Comparison of ENCODE assay signal across 24 cellular contexts in the genomic region with DNA sequence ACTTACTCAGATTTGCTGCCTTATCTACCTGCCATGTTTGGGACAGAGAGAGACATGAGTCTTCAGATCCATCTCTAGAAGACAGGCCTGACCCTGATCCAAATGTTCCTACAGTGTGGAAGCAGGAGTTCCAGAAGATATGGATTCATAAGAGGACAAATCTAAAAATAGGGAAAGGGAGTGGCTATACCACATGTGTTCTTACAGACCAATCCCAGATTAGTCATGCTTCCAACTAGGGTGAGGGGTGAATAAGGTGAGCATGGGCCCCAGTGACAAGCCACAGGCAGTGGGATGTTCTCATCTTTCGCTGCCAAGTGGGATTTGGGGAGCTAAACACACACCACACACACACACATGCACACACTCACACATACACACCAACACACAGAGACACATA.
"Had no signal": no experiment of that assay in that cellular context is flagged by ENCODE, and none has a peak within 500 bp of the region (broad histone marks: within the 10 kb centered on the region; RNA-seq: fewer than 3 reads in every experiment).

No MANE protein-coding gene starts in this region.

- H3K27me3 ChIP-seq: body of pancreas, esophagus squamous epithelium, neutrophil, transverse colon had no signal

- H3K27ac ChIP-seq: body of pancreas, coronary artery, esophagus squamous epithelium, neutrophil, transverse colon had no signal

- H3K9me3 Mint-ChIP-seq: activated CD4-positive, alpha-beta T cell treated with anti-CD3 and anti-CD28 coated beads, Interleukin-2, amount 10 ng/mL, durations not matched to agents 24 days and 14 days; activated T-cell treated with anti-CD3 and anti-CD28 coated beads, Interleukin-2, amount 50 U/mL, for 72 hours; central memory CD8-positive, alpha-beta T cell; natural killer cell; T-helper 2 cell treated with Interferon-gamma antibody and Interleukin-4, amounts not matched to agents 5 μg/mL and 100 μg/mL, for 36 hours had no signal

- H3K36me3 Mint-ChIP-seq: activated naive CD8-positive, alpha-beta T cell; natural killer cell had no signal

- H3K9me3 ChIP-seq: body of pancreas, esophagus squamous epithelium, mucosa of descending colon, neutrophil, transverse colon had no signal

- H3K4me3 ChIP-seq: body of pancreas, coronary artery, esophagus squamous epithelium, mucosa of descending colon, transverse colon had no signal

- H3K27ac Mint-ChIP-seq: activated CD4-positive, alpha-beta T cell treated with anti-CD3 and anti-CD28 coated beads, Interleukin-2, amount 10 ng/mL, durations not matched to agents 24 days and 14 days; activated naive CD8-positive, alpha-beta T cell; activated T-cell treated with anti-CD3 and anti-CD28 coated beads, Interleukin-2, amount 50 U/mL, for 72 hours; natural killer cell; T-helper 2 cell treated with Interferon-gamma antibody and Interleukin-4, amounts not matched to agents 5 μg/mL and 100 μg/mL, for 36 hours had no signal

- DNase-seq: activated CD4-positive, alpha-beta T cell treated with anti-CD3 and anti-CD28 coated beads, Interleukin-2, amount 10 ng/mL, durations not matched to agents 24 days and 14 days; activated CD4-positive, CD25-positive, alpha-beta regulatory T cell; activated CD8-positive, alpha-beta memory T cell treated with anti-CD3 and anti-CD28 coated beads, Interleukin-2, amount 50 U/mL, for 48 hours; activated gamma-delta T cell treated with Interleukin-2 at 50 U/mL for 16 hours; activated T-cell treated with anti-CD3 and anti-CD28 coated beads, Interleukin-2, amount 50 U/mL, for 72 hours; amygdala; body of pancreas; effector CD4-positive, alpha-beta T cell; esophagus squamous epithelium; foreskin fibroblast; mucosa of descending colon; natural killer cell; posterior cingulate gyrus; small intestine; stimulated activated CD4-positive, alpha-beta T cell treated with anti-CD3 and anti-CD28 coated beads, Interleukin-4, amount 100 ng/mL, for 24 hours; stimulated activated naive CD4-positive, alpha-beta T cell; substantia nigra; SW 1271; transverse colon had no signal

- H3K4me1 ChIP-seq: body of pancreas had no signal

- H3K36me3 ChIP-seq: esophagus squamous epithelium, neutrophil, transverse colon had no signal

- H3K4me3 Mint-ChIP-seq: activated CD4-positive, alpha-beta T cell treated with anti-CD3 and anti-CD28 coated beads, Interleukin-2, amount 10 ng/mL, durations not matched to agents 24 days and 14 days; activated naive CD8-positive, alpha-beta T cell; activated T-cell treated with anti-CD3 and anti-CD28 coated beads, Interleukin-2, amount 50 U/mL, for 72 hours; central memory CD8-positive, alpha-beta T cell; natural killer cell; T-helper 2 cell treated with Interferon-gamma antibody and Interleukin-4, amounts not matched to agents 5 μg/mL and 100 μg/mL, for 36 hours had no signal

- H3K4me1 Mint-ChIP-seq: activated CD4-positive, alpha-beta T cell treated with anti-CD3 and anti-CD28 coated beads, Interleukin-2, amount 10 ng/mL, durations not matched to agents 24 days and 14 days; central memory CD8-positive, alpha-beta T cell had no signal

- ATAC-seq: activated T-cell treated with anti-CD3 and anti-CD28 coated beads, Interleukin-2, amount 50 U/mL, for 72 hours; body of pancreas; mucosa of descending colon; natural killer cell had no signal
